20 cellular contexts compared by ENCODE assay signal in the genomic region with DNA sequence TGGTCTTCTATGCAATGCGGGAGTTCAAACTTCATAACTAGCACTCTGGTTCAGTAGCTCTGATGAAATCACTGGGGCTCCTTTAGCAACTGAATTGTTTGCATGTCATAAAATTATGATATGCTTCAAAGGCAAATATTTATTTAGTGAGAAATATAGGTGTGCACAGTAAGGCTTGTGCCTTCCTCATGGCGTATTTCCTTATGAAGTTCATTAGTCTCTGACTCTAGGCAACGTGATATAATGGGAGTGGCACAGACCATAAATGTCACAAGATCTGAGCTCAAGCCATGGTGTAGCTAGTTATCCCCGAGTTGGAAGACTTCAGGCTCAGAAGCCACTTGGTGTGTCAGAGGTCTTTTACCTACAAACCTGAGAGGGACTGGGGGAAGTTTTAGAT. TPM values are rescaled to one million over a fixed set of nuclear protein-coding genes. Genes with fewer than 3 reads are reported as not detected.
DNase-seq lines count a peak whose midpoint lies in the region; ATAC-seq, FAIRE-seq and TF ChIP-seq lines count a peak whose summit lies in the region.
"Had no signal": no experiment of that assay in that cellular context is flagged by ENCODE, and none has a peak within 500 bp of the region (broad histone marks: within the 10 kb centered on the region; RNA-seq: fewer than 3 reads in every experiment).

No MANE protein-coding gene starts in this region.

- H3K9me3 ChIP-seq in K562 (replicated peaks; ENCODE audit: control insufficient read depth, insufficient read depth, low read depth, low read length) (no peaks in the 10 kb centered on the region), left lung (no peaks in the 10 kb centered on the region), HAP-1 (no peaks in the 10 kb centered on the region)
- H3K9me3 ChIP-seq: A549 had no signal

- POLR2A ChIA-PET in K562 (lab: Yijun Ruan, JAX) = interaction anchor here (0.6 to 1.7 kb wide), 3 partner anchors 12 to 104 kb away, joined by 4 read pairs; no protein-coding TSS in a partner anchor

- peak; percentile 30 for ATAC-seq in Right ventricle myocardium superior (ENCODE audit: poor library complexity)
- ATAC-seq in Right ventricle myocardium inferior = no peak
- peak; percentile 43 for ATAC-seq in K562
- ATAC-seq in left lung = peak; percentile 91
- no peak for ATAC-seq in GM21737 (IDR thresholded peaks at IDR 0.05; ENCODE audit: unreplicated experiment)
- ATAC-seq: A549 had no signal

- CTCF ChIA-PET in K562 (lab: Yijun Ruan, JAX; ENCODE audit: low intra/inter-chr PET ratio) = no interaction called here

- H3K4me1 ChIP-seq in K562 (replicated peaks in 1 of 2; ENCODE audit: control insufficient read depth in 2 of 2, insufficient read depth in 2 of 2, low read length in 2 of 2) = peaks cover 5 to 31% of the 10 kb centered on the region in 2 experiments; a peak in 4 of 5 replicates
- peaks cover 0 to 11% of the 10 kb centered on the region in 2 donors for H3K4me1 ChIP-seq in left lung
- H3K4me1 ChIP-seq in HAP-1 = peaks cover 4% of the 10 kb centered on the region
- H3K4me1 ChIP-seq: A549, parathyroid adenoma had no signal

- no peak overlapping the region for H3K4me2 ChIP-seq in K562 (ENCODE audit: insufficient read depth, low read length)
- H3K4me2 ChIP-seq: A549, smooth muscle cell had no signal

- no peak for TF ChIP-seq EP300 in K562 (IDR thresholded peaks at IDR 0.05; ENCODE audit: low read length)

- no peaks in the 10 kb centered on the region for H3K36me3 ChIP-seq in K562 (ENCODE audit: control insufficient read depth, insufficient read depth, low read length)
- H3K36me3 ChIP-seq in left lung = no peaks in the 10 kb centered on the region
- no peaks in the 10 kb centered on the region for H3K36me3 ChIP-seq in HAP-1 (replicated peaks)

- TF ChIP-seq RAD21 in K562 (CRISPR knock-in tag; conservative IDR thresholded peaks at IDR 0.05 in 1 of 2, IDR thresholded peaks at IDR 0.05 in 1 of 2) = no peak

- no peak overlapping the region for H2AFZ ChIP-seq in K562 (ENCODE audit: low read depth, low read length)
- H2AFZ ChIP-seq: parathyroid adenoma had no signal

- H3K27ac ChIP-seq in K562 (ENCODE audit: extremely low read depth, low read depth, low read length) = no peak overlapping the region
- H3K27ac ChIP-seq in left lung = peak overlapping the region; percentile 26 to 66
- H3K27ac ChIP-seq: A549, parathyroid adenoma had no signal

- H3K79me2 ChIP-seq in K562 (ENCODE audit: control insufficient read depth, insufficient read depth, low read length) = peaks cover 20% of the 10 kb centered on the region; the same call in 2 of the 3 replicates
- H3K79me2 ChIP-seq: parathyroid adenoma had no signal

- in situ Hi-C loops in K562 (cut with MboI) (no loop called here), HAP-1 (cut with MboI; ENCODE audit: low sequenced_read_pairs) (no loop called here), ACHN (cut with HindIII; ENCODE audit: low pct_ligation_motif_present, low pct_unique_long_range_greater_than_20kb, low sequenced_read_pairs) (no loop called here)

- no TSS peak for BruUV-seq in K562 (replicated peaks; lab: Mats Ljungman, UMichigan)

- no peak for FAIRE-seq in K562 (lab: Jason Lieb, UNC)
- FAIRE-seq: A549 had no signal

- no peak for TF ChIP-seq CTCF in K562 (IDR thresholded peaks at IDR 0.05 in 2 of 3, conservative IDR thresholded peaks at IDR 0.05 in 1 of 3; ENCODE audit: insufficient read depth in 2 of 3, low read depth in 1 of 3, low read length in 3 of 3)
- no peak for TF ChIP-seq CTCF in left lung (IDR thresholded peaks at IDR 0.05)

- H3K4me3 ChIP-seq in K562 (no peak overlapping the region), left lung (no peak overlapping the region), HAP-1 (no peak overlapping the region)
- H3K4me3 ChIP-seq: A549, smooth muscle cell had no signal

- no peaks in the 10 kb centered on the region for H3K9me1 ChIP-seq in K562 (ENCODE audit: control insufficient read depth, insufficient read depth, low read length)

- H3K9ac ChIP-seq in K562 (ENCODE audit: insufficient read depth in 1 of 2, low read depth in 2 of 2, low read length in 2 of 2) = no peak overlapping the region
- H3K9ac ChIP-seq: parathyroid adenoma had no signal

- H3K27me3 ChIP-seq in K562 (ENCODE audit: control insufficient read depth in 2 of 2, insufficient read depth in 2 of 2, low read length in 2 of 2) = no peaks in the 10 kb centered on the region
- no peaks in the 10 kb centered on the region for H3K27me3 ChIP-seq in left lung
- peaks cover 3% of the 10 kb centered on the region; the same call in 1 of the 2 replicates for H3K27me3 ChIP-seq in HAP-1 (ENCODE audit: low read depth)

- TF ChIP-seq POLR2A in K562 (conservative IDR thresholded peaks at IDR 0.05) = no peak

- DNase-seq in Right ventricle myocardium superior (no peak), Right ventricle myocardium inferior (ENCODE audit: missing footprints) (no peak), K562 (ENCODE audit: extremely low read depth in 1 of 4, low spot score in 3 of 4) (no peak), left lung (no peak), HAP-1 (ENCODE audit: low spot score in 2 of 2) (no peak), RPMI8226 (no peak), ACHN (no peak)
- DNase-seq: activated CD4-positive, alpha-beta T cell treated with anti-CD3 and anti-CD28 coated beads, Interleukin-2, amount 10 ng/mL, durations not matched to agents 7 days and 5 days; activated CD8-positive, alpha-beta memory T cell treated with anti-CD3 and anti-CD28 coated beads, Interleukin-2, amount 50 U/mL, for 48 hours; activated gamma-delta T cell treated with Interleukin-2 at 50 U/mL for 16 hours; amygdala; endodermal cell; naive B cell; NCI-H1092 treated with DMSO at 0.1 percent for 48 hours; T1000 had no signal

- H4K20me1 ChIP-seq in K562 (replicated peaks; ENCODE audit: control insufficient read depth, insufficient read depth, low read length) = no peaks in the 10 kb centered on the region

- intact Hi-C loops in Right ventricle myocardium superior (cut with DNase I) = no loop called here
- intact Hi-C loops in Right ventricle myocardium inferior (cut with DNase I) = loop anchor here (2.0 kb wide), 1 partner anchor 34 kb away; no protein-coding TSS in a partner anchor
- intact Hi-C loops in K562 (cut with micrococcal nuclease) = loop anchor here (5.0 kb wide), 1 partner anchor 37 kb away; no protein-coding TSS in a partner anchor
- intact Hi-C loops in left lung (cut with DNase I) = no loop called here

- WGBS in K562 (ENCODE audit: insufficient coverage, low coverage, missing lambda C conversion rate) = 47% methylated on average over 4 of the region's 4 CpGs

TF ChIP-seq in K562, 482 proteins besides CTCF, POLR2A, EP300 and RAD21:
- no peak for TF ChIP-seq MEF2D (tag; conservative IDR thresholded peaks at IDR 0.05; ENCODE audit: low read depth)
- no peak for TF ChIP-seq CEBPG (CRISPR knock-in tag; IDR thresholded peaks at IDR 0.05)
- TF ChIP-seq CEBPG (tag; conservative IDR thresholded peaks at IDR 0.05 in 1 of 2, IDR thresholded peaks at IDR 0.05 in 1 of 2) = 0 out of 4 replicates have a peak, but pooled peaks of 1 of the 2 experiments have one; percentile 10
- no peak for TF ChIP-seq ZNF507 (tag; conservative IDR thresholded peaks at IDR 0.05)

RNA-seq across cellular contexts. Expression of a gene that starts 35.5 kb away (rescaled TPM):
- total RNA-seq in Right ventricle myocardium superior (62.8 TPM), Right ventricle myocardium inferior (60.6 TPM), K562 (2014; rRNA removed) (3.8 and 3.9 TPM in 2 replicates), K562 (2014; rRNA removed; fragmentation: Illumina TruSeq; extraction: Trizol) (7.4 and 8.8 TPM in 2 replicates), K562 (2015; rRNA removed; fragmentation: Illumina TruSeq; extraction: Trizol) (7.4 and 7.5 TPM in 2 replicates), K562 (2021) (9.6 and 10.4 TPM in 2 replicates), left lung (10 to 100 TPM; 24.8 to 31.0 TPM)
- total RNA-seq in K562 (2011; cell fraction: chromatin; rRNA removed; ENCODE audit: low replicate concordance) = 11.7 and 37.8 TPM in 2 replicates
- total RNA-seq in K562 (2011; cell fraction: nucleolus; rRNA removed) = 11.6 and 11.7 TPM in 2 replicates
- total RNA-seq in K562 (2011; cell fraction: nucleoplasm; rRNA removed) = 19.9 and 36.8 TPM in 2 replicates
- polyA plus RNA-seq in K562 (2011; rRNA removed) (6.5 and 7.8 TPM in 2 replicates), K562 (2014; fragmentation: Illumina TruSeq; extraction: Trizol) (10.6 and 12.9 TPM in 2 replicates), K562 (2014; fragmentation: Nextera tagmentation; extraction: Ambion mirVana) (1 to 10 TPM; 3.1 to 6.3 TPM), K562 (2014; rRNA removed) (4.9 and 5.0 TPM in 2 replicates)
- polyA plus RNA-seq in K562 (2011; cell fraction: cytosol; rRNA removed) = 2.5 and 4.5 TPM in 2 replicates
- 5.7 and 7.2 TPM in 2 replicates for polyA plus RNA-seq in K562 (2011; cell fraction: nucleus; rRNA removed)
- polyA plus RNA-seq in K562 (2012) = 9.2 and 13.5 TPM in 2 replicates
- 12.3 and 14.2 TPM in 2 replicates for polyA minus RNA-seq in K562 (2011; rRNA and poly(A)+ RNA removed)
- polyA minus RNA-seq in K562 (2011; cell fraction: cytosol; rRNA and poly(A)+ RNA removed) = 4.3 and 6.3 TPM in 2 replicates
- 12.3 and 27.8 TPM in 2 replicates for polyA minus RNA-seq in K562 (2011; cell fraction: nucleus; rRNA and poly(A)+ RNA removed)
- total RNA-seq: H4, smooth muscle cell had no signal
- polyA plus RNA-seq: A549, smooth muscle cell had no signal

Comparison
In these comparisons a context has a peak if more than half of its experiments do, and no peak if none do; other contexts are left out.
1. ATAC-seq: peak in Right ventricle myocardium superior (single experiment), K562 (single experiment) and left lung (single experiment); none in Right ventricle myocardium inferior (single experiment) and GM21737 (single experiment).
2. intact Hi-C loops: an anchor here in Right ventricle myocardium inferior (2.0 kb wide) and K562 (5.0 kb wide); none called in Right ventricle myocardium superior and left lung.